ENCODE assay signal across 8 cellular contexts in the genomic region with DNA sequence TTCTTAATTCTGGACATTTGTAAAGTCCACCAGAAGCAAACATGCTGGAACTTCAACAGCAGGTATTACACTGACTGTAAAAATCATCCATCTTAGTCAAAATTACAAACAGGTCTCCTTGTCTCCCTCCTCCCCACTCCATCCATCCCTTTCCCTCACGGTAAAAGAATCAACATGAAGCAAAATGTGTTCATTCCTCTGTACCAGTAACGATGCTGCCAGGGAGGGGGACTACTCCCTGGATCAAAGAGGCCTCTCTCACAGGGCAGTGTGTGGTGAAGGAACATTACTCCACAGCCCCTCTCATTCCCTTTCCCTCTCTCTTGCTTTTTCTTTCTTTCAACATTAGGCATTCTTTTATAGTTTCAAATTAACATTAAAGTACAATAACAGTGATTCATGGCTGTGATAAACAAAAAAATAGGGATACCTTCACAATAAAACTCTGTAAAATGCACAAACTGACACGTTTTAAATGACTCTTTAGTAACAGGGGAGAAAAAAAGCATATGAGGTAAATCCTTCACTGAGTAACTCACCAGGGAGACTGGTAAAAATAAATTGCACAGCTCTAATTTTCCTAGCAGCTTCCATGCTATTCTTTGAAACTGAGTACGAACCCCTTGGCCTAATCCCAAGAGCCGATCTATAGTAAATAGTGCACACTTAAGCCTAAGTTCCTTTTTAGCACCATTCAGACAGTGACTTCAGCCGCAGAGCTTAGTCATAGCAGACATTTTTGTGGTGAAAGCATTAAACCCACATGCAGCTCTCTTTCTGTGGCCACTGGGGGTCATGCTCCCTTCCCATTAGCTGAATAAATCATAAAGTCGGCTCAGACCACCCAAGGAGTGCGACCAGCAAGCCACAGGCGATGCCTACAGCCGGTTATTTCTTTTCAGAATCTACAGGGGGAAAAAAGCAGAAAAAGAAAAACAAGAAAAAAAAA.
A peak's percentile ranks its signal among the peaks of the same experiment; 100 is the strongest.
DNase-seq lines count a peak whose midpoint lies in the region; ATAC-seq and TF ChIP-seq lines count a peak whose summit lies in the region.

No MANE protein-coding gene starts in this region.

- DNase-seq in stimulated activated CD4-positive, alpha-beta T cell treated with anti-CD3 and anti-CD28 coated beads, Interleukin-15, amount 100 ng/mL, for 24 hours, result peak; percentile 5
- no peak for DNase-seq in stimulated activated CD4-positive, alpha-beta T cell treated with anti-CD3 and anti-CD28 coated beads, Interleukin-12 subunit alpha, Interleukin-12 subunit beta, amount 100 ng/mL, for 4 hours
- DNase-seq in astrocyte of the cerebellum (ENCODE audit: low read depth) (peak; percentile 99), cerebellum (ENCODE audit: low spot score) (no peak), NCI-H2196 (lab: John Stamatoyannopoulos, UW; ENCODE audit: unreplicated experiment) (no peak)

- H3K4me3 ChIP-seq in Loucy (ENCODE audit: low read length, poor library complexity, severe bottlenecking), result no peak overlapping the region
- no peak overlapping the region for H3K4me3 ChIP-seq in astrocyte of the cerebellum (ENCODE audit: low read depth, low read length)
- H3K4me3 ChIP-seq in mesodermal cell (ENCODE audit: extremely low read depth, insufficient read depth, low read length, poor library complexity, severe bottlenecking), result no peak overlapping the region

- H3K9me3 ChIP-seq in Loucy (ENCODE audit: insufficient read depth, low read depth, low read length) (no peaks in the 10 kb centered on the region), mesodermal cell (ENCODE audit: control insufficient read depth, low read length) (no peaks in the 10 kb centered on the region)

- no peaks in the 10 kb centered on the region for H3F3A ChIP-seq in Loucy (ENCODE audit: low read depth)

- no peak overlapping the region for H3K4me2 ChIP-seq in Loucy (ENCODE audit: low read depth, low read length, poor library complexity, severe bottlenecking)

- WGBS in mesodermal cell (ENCODE audit: insufficient coverage in 2 of 2), 2 experiments, result 15 to 16% methylated on average over 5 to 7 of the region's 10 CpGs

- no peaks in the 10 kb centered on the region for H3K9me2 ChIP-seq in Loucy (replicated peaks; ENCODE audit: low read depth, low read length)

- in situ Hi-C loops in astrocyte of the cerebellum (cut with HindIII; ENCODE audit: low sequenced_read_pairs), result no loop called here

- TF ChIP-seq CTCF in Loucy (conservative IDR thresholded peaks at IDR 0.05; ENCODE audit: low read length), result peak; percentile 54
- no peak for TF ChIP-seq CTCF in astrocyte of the cerebellum (IDR thresholded peaks at IDR 0.05; ENCODE audit: low read depth, low read length, missing control alignments)

- no peak overlapping the region for H3K9ac ChIP-seq in Loucy (ENCODE audit: low read depth, low read length, poor library complexity, severe bottlenecking)

- no peaks in the 10 kb centered on the region for H3K79me2 ChIP-seq in Loucy (ENCODE audit: insufficient read depth, low read length)

- ATAC-seq in HG02588 (IDR thresholded peaks at IDR 0.05; ENCODE audit: unreplicated experiment), result peak; percentile 93

- H3K4me1 ChIP-seq in Loucy (ENCODE audit: insufficient read depth, low read length, poor library complexity, severe bottlenecking), result peaks cover 22% of the 10 kb centered on the region
- H3K4me1 ChIP-seq in mesodermal cell (ENCODE audit: control insufficient read depth, insufficient read depth, low read length, poor library complexity, severe bottlenecking), result peaks cover 56% of the 10 kb centered on the region

- no peaks in the 10 kb centered on the region for H3K27me3 ChIP-seq in Loucy (ENCODE audit: insufficient read depth, low read length, poor library complexity, severe bottlenecking)

- H2AFZ ChIP-seq in Loucy (ENCODE audit: low read length), result peak overlapping the region; percentile 53; the same call in 1 of the 2 replicates

- no peaks in the 10 kb centered on the region for H3K36me3 ChIP-seq in Loucy (ENCODE audit: insufficient read depth, low read length)
- no peaks in the 10 kb centered on the region for H3K36me3 ChIP-seq in mesodermal cell (ENCODE audit: control insufficient read depth, insufficient read depth, low read length)

- H3K27ac ChIP-seq in mesodermal cell (ENCODE audit: low read depth, low read length, severe bottlenecking), result peak overlapping the region; percentile 90

- no peaks in the 10 kb centered on the region for H4K20me1 ChIP-seq in Loucy (ENCODE audit: insufficient read depth, low read length, poor library complexity, severe bottlenecking)

Comparison
In these comparisons a context has a peak if more than half of its experiments do, and no peak if none do; other contexts are left out.
1. DNase-seq: peak in stimulated activated CD4-positive, alpha-beta T cell treated with anti-CD3 and anti-CD28 coated beads, Interleukin-15, amount 100 ng/mL, for 24 hours (single experiment) and astrocyte of the cerebellum (single experiment); none in stimulated activated CD4-positive, alpha-beta T cell treated with anti-CD3 and anti-CD28 coated beads, Interleukin-12 subunit alpha, Interleukin-12 subunit beta, amount 100 ng/mL, for 4 hours (single experiment), cerebellum (single experiment) and NCI-H2196 (single experiment).